ENCODE assay signal across 31 cellular contexts in genomic region chr10:113538131-113538530, GRCh38. TPM values are rescaled to one million over a fixed set of nuclear protein-coding genes. Genes with fewer than 3 reads are reported as not detected.
"Had no signal": no experiment of that assay in that cellular context is flagged by ENCODE, and none has a peak within 500 bp of the region (broad histone marks: within the 10 kb centered on the region; RNA-seq: fewer than 3 reads in every experiment).

No MANE protein-coding gene starts in this region.

- ATAC-seq: heart right ventricle; left lobe of liver; mucosa of descending colon; natural killer cell treated with Interleukin-12 subunit alpha and Interleukin-12 subunit beta and Interleukin-15 and Interleukin-18, amount 100 ng/mL, for 72 hours; pancreas; sciatic nerve; stimulated activated effector memory CD8-positive, alpha-beta T cell treated with anti-CD3 and anti-CD28 coated beads, Interleukin-12 subunit alpha, Interleukin-12 subunit beta, amount 100 ng/mL, for 72 hours had no signal

- H3K36me3 Mint-ChIP-seq: mesothelial cell of epicardium; naive B cell; natural killer cell treated with Interleukin-12 subunit alpha and Interleukin-12 subunit beta and Interleukin-15 and Interleukin-18, amount 100 ng/mL, for 72 hours; stimulated activated effector memory CD8-positive, alpha-beta T cell treated with anti-CD3 and anti-CD28 coated beads, Interleukin-12 subunit alpha, Interleukin-12 subunit beta, amount 100 ng/mL, for 72 hours had no signal

- FAIRE-seq: colon, keratinocyte, pancreas had no signal

- H3K4me1 Mint-ChIP-seq: naive B cell, neural crest cell had no signal

- H3K27ac Mint-ChIP-seq: mesothelial cell of epicardium; naive B cell; natural killer cell treated with Interleukin-12 subunit alpha and Interleukin-12 subunit beta and Interleukin-15 and Interleukin-18, amount 100 ng/mL, for 72 hours; stimulated activated effector memory CD8-positive, alpha-beta T cell treated with anti-CD3 and anti-CD28 coated beads, Interleukin-12 subunit alpha, Interleukin-12 subunit beta, amount 100 ng/mL, for 72 hours had no signal

- H3K4me3 Mint-ChIP-seq: mesothelial cell of epicardium; naive B cell; natural killer cell treated with Interleukin-12 subunit alpha and Interleukin-12 subunit beta and Interleukin-15 and Interleukin-18, amount 100 ng/mL, for 72 hours; neural crest cell; stimulated activated effector memory CD8-positive, alpha-beta T cell treated with anti-CD3 and anti-CD28 coated beads, Interleukin-12 subunit alpha, Interleukin-12 subunit beta, amount 100 ng/mL, for 72 hours had no signal

- H3K9me3 Mint-ChIP-seq: mesothelial cell of epicardium; stimulated activated effector memory CD8-positive, alpha-beta T cell treated with anti-CD3 and anti-CD28 coated beads, Interleukin-12 subunit alpha, Interleukin-12 subunit beta, amount 100 ng/mL, for 72 hours had no signal

- DNase-seq: dorsolateral prefrontal cortex; effector CD4-positive, alpha-beta T cell; foreskin melanocyte; glutamatergic neuron; heart right ventricle; hypothalamus; mesenchymal stem cell; mucosa of descending colon; naive B cell; pancreas; stimulated activated CD4-positive, alpha-beta T cell treated with anti-CD3 and anti-CD28 coated beads, Interleukin-2, amount 100 ng/mL, for 24 hours; stimulated activated CD4-positive, alpha-beta T cell treated with anti-CD3 and anti-CD28 coated beads, Interleukin-4, amount 100 ng/mL, for 24 hours; stimulated activated naive CD4-positive, alpha-beta T cell treated with Interleukin-2 at 50 U/mL for 16 hours; stomach; thyroid gland; trophoblast cell had no signal

RNA-seq across cellular contexts. Expression of gene HABP2, which starts 14.7 kb away (rescaled TPM):
- total RNA-seq: esophagus muscularis mucosa; fibroblast of lung; heart right ventricle; lung microvascular endothelial cell; mesothelial cell of epicardium; mucosa of descending colon; natural killer cell treated with Interleukin-12 subunit alpha and Interleukin-12 subunit beta and Interleukin-15 and Interleukin-18, amount 100 ng/mL, for 72 hours; neural crest cell; omental fat pad; posterior vena cava; sciatic nerve; subcutaneous adipose tissue; thyroid gland; vagina had no signal
